Comparison of ENCODE assay signal across 1 cellular context in the genomic region with DNA sequence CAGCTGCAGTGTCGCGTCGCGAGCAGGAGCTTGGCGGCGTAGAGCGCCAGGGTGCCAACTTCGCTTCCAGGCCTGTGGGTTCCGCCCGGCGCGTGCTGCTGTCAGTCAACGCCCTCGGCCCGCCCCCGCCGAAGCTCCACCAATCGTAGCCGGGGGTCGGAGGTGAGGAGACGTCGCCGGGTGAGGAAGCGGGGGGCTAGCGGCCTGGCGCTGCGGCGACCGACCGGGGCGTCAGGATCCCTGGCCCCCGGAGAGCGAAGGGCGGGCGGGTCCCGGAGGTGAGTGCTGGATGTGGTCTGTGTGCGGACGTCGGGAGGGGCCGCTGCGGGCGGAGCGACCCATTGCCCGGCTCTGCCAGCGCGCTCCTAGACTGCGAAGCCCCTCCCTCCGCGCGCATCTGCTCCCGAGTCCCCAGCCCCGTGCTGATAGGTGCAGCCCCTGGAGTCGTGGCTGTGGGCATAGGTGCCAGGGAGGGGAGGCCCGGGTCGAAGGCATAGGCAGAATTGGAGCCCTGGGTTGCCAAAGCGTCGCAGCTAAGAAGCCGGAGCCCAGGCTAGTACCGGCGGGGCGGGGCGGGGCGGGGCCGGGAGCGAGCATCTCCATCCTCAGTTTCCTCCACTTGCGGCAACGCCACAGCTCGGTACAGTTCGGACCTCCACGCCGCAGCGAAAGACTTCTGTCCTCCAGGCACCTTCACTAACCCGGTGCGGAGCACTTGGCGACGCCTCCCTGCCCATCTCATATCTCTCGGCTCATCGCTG.
A peak's percentile ranks its signal among the peaks of the same experiment; 100 is the strongest.
TF ChIP-seq lines count a peak whose summit lies in the region.

A gene (plus strand): TSS at position 165 of the 761 bp plus-strand sequence. CDS start 6,386 bp downstream, outside the sequence.

TF ChIP-seq in HepG2, 621 proteins besides CTCF, POLR2A, EP300 and RAD21 (continued from another document and continues in another):
- TF ChIP-seq, protein P1, sequence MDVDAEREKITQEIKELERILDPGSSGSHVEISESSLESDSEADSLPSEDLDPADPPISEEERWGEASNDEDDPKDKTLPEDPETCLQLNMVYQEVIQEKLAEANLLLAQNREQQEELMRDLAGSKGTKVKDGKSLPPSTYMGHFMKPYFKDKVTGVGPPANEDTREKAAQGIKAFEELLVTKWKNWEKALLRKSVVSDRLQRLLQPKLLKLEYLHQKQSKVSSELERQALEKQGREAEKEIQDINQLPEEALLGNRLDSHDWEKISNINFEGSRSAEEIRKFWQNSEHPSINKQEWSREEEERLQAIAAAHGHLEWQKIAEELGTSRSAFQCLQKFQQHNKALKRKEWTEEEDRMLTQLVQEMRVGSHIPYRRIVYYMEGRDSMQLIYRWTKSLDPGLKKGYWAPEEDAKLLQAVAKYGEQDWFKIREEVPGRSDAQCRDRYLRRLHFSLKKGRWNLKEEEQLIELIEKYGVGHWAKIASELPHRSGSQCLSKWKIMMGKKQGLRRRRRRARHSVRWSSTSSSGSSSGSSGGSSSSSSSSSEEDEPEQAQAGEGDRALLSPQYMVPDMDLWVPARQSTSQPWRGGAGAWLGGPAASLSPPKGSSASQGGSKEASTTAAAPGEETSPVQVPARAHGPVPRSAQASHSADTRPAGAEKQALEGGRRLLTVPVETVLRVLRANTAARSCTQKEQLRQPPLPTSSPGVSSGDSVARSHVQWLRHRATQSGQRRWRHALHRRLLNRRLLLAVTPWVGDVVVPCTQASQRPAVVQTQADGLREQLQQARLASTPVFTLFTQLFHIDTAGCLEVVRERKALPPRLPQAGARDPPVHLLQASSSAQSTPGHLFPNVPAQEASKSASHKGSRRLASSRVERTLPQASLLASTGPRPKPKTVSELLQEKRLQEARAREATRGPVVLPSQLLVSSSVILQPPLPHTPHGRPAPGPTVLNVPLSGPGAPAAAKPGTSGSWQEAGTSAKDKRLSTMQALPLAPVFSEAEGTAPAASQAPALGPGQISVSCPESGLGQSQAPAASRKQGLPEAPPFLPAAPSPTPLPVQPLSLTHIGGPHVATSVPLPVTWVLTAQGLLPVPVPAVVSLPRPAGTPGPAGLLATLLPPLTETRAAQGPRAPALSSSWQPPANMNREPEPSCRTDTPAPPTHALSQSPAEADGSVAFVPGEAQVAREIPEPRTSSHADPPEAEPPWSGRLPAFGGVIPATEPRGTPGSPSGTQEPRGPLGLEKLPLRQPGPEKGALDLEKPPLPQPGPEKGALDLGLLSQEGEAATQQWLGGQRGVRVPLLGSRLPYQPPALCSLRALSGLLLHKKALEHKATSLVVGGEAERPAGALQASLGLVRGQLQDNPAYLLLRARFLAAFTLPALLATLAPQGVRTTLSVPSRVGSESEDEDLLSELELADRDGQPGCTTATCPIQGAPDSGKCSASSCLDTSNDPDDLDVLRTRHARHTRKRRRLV (CRISPR knock-in tag; IDR thresholded peaks at IDR 0.05) = no peak
- TF ChIP-seq PAF1 (CRISPR knock-in tag; IDR thresholded peaks at IDR 0.05) = no peak
- TF ChIP-seq, protein P2, sequence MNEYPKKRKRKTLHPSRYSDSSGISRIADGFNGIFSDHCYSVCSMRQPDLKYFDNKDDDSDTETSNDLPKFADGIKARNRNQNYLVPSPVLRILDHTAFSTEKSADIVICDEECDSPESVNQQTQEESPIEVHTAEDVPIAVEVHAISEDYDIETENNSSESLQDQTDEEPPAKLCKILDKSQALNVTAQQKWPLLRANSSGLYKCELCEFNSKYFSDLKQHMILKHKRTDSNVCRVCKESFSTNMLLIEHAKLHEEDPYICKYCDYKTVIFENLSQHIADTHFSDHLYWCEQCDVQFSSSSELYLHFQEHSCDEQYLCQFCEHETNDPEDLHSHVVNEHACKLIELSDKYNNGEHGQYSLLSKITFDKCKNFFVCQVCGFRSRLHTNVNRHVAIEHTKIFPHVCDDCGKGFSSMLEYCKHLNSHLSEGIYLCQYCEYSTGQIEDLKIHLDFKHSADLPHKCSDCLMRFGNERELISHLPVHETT (CRISPR knock-in tag; conservative IDR thresholded peaks at IDR 0.05) = no peak
- TF ChIP-seq GATAD2A (CRISPR knock-in tag; IDR thresholded peaks at IDR 0.05) = peak; percentile 47
- TF ChIP-seq ZBTB7B (CRISPR knock-in tag; IDR thresholded peaks at IDR 0.05) = peak; percentile 39; the same call in 1 of the 2 replicates
- peak; percentile 51; the same call in 1 of the 2 replicates for TF ChIP-seq MAZ (IDR thresholded peaks at IDR 0.05; ENCODE audit: borderline replicate concordance, low read depth, low read length)
- TF ChIP-seq MAZ (CRISPR knock-in tag; IDR thresholded peaks at IDR 0.05; ENCODE audit: low read depth) = peak; percentile 73; the same call in 1 of the 2 replicates
- TF ChIP-seq TP53 (CRISPR knock-in tag; conservative IDR thresholded peaks at IDR 0.05) = 0 out of 2 replicates have a peak, but pooled peaks have one; percentile 53
- TF ChIP-seq ZNF484 (CRISPR knock-in tag; IDR thresholded peaks at IDR 0.05; ENCODE audit: borderline replicate concordance, low read depth) = no peak
- peak; percentile 70; the same call in 1 of the 2 replicates for TF ChIP-seq SATB2 (CRISPR knock-in tag; IDR thresholded peaks at IDR 0.05)
- 0 out of 2 replicates have a peak, but pooled peaks have one; percentile 21 for TF ChIP-seq MEIS2 (CRISPR knock-in tag; IDR thresholded peaks at IDR 0.05)
- TF ChIP-seq, protein P3, sequence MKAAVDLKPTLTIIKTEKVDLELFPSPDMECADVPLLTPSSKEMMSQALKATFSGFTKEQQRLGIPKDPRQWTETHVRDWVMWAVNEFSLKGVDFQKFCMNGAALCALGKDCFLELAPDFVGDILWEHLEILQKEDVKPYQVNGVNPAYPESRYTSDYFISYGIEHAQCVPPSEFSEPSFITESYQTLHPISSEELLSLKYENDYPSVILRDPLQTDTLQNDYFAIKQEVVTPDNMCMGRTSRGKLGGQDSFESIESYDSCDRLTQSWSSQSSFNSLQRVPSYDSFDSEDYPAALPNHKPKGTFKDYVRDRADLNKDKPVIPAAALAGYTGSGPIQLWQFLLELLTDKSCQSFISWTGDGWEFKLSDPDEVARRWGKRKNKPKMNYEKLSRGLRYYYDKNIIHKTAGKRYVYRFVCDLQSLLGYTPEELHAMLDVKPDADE (CRISPR knock-in tag; IDR thresholded peaks at IDR 0.05) = peak; percentile 73; the same call in 1 of the 2 replicates
- TF ChIP-seq, protein P4, sequence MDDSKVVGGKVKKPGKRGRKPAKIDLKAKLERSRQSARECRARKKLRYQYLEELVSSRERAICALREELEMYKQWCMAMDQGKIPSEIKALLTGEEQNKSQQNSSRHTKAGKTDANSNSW (CRISPR knock-in tag; IDR thresholded peaks at IDR 0.05; ENCODE audit: borderline replicate concordance) = peak; percentile 28; the same call in 1 of the 2 replicates
- TF ChIP-seq TAF1 (CRISPR knock-in tag; IDR thresholded peaks at IDR 0.05) = peak; percentile 55
- TF ChIP-seq YY1 (IDR thresholded peaks at IDR 0.05; ENCODE audit: insufficient read depth, insufficient replicate concordance, low read depth, low read length) = peak; percentile 24
- peak; percentile 42 for TF ChIP-seq ISL2 (CRISPR knock-in tag; IDR thresholded peaks at IDR 0.05)
- TF ChIP-seq CHCHD3 (CRISPR knock-in tag; IDR thresholded peaks at IDR 0.05) = peak; percentile 89; the same call in 1 of the 2 replicates
- TF ChIP-seq, protein P5, sequence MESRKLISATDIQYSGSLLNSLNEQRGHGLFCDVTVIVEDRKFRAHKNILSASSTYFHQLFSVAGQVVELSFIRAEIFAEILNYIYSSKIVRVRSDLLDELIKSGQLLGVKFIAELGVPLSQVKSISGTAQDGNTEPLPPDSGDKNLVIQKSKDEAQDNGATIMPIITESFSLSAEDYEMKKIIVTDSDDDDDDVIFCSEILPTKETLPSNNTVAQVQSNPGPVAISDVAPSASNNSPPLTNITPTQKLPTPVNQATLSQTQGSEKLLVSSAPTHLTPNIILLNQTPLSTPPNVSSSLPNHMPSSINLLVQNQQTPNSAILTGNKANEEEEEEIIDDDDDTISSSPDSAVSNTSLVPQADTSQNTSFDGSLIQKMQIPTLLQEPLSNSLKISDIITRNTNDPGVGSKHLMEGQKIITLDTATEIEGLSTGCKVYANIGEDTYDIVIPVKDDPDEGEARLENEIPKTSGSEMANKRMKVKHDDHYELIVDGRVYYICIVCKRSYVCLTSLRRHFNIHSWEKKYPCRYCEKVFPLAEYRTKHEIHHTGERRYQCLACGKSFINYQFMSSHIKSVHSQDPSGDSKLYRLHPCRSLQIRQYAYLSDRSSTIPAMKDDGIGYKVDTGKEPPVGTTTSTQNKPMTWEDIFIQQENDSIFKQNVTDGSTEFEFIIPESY (CRISPR knock-in tag; IDR thresholded peaks at IDR 0.05) = no peak
- TF ChIP-seq, protein P6, sequence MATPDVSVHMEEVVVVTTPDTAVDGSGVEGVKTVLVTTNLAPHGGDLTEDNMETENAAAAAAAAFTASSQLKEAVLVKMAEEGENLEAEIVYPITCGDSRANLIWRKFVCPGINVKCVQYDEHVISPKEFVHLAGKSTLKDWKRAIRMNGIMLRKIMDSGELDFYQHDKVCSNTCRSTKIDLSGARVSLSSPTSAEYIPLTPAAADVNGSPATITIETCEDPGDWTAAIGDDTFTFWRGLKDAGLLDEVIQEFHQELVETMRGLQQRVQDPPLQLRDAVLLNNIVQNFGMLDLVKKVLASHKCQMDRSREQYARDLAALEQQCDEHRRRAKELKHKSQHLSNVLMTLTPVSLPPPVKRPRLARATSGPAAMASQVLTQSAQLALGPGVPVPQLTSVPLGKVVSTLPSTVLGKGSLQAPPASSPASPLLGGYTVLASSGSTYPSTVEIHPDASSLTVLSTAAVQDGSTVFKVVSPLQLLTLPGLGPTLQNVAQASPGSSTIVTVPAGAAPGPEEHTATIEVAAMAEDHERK (CRISPR knock-in tag; IDR thresholded peaks at IDR 0.05; ENCODE audit: low read depth) = no peak
- TF ChIP-seq, protein P7, sequence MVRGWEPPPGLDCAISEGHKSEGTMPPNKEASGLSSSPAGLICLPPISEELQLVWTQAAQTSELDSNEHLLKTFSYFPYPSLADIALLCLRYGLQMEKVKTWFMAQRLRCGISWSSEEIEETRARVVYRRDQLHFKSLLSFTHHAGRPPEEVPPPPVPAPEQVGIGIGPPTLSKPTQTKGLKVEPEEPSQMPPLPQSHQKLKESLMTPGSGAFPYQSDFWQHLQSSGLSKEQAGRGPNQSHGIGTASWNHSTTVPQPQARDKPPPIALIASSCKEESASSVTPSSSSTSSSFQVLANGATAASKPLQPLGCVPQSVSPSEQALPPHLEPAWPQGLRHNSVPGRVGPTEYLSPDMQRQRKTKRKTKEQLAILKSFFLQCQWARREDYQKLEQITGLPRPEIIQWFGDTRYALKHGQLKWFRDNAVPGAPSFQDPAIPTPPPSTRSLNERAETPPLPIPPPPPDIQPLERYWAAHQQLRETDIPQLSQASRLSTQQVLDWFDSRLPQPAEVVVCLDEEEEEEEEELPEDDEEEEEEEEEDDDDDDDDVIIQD (CRISPR knock-in tag; IDR thresholded peaks at IDR 0.05; ENCODE audit: low read depth) = no peak
- TF ChIP-seq SP2 (CRISPR knock-in tag; IDR thresholded peaks at IDR 0.05) = peak; percentile 93
- TF ChIP-seq, protein P8, sequence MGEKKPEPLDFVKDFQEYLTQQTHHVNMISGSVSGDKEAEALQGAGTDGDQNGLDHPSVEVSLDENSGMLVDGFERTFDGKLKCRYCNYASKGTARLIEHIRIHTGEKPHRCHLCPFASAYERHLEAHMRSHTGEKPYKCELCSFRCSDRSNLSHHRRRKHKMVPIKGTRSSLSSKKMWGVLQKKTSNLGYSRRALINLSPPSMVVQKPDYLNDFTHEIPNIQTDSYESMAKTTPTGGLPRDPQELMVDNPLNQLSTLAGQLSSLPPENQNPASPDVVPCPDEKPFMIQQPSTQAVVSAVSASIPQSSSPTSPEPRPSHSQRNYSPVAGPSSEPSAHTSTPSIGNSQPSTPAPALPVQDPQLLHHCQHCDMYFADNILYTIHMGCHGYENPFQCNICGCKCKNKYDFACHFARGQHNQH (CRISPR knock-in tag; IDR thresholded peaks at IDR 0.05) = 0 out of 2 replicates have a peak, but pooled peaks have one; percentile 45
- no peak for TF ChIP-seq ZNF121 (CRISPR knock-in tag; IDR thresholded peaks at IDR 0.05)
- TF ChIP-seq, protein P9, sequence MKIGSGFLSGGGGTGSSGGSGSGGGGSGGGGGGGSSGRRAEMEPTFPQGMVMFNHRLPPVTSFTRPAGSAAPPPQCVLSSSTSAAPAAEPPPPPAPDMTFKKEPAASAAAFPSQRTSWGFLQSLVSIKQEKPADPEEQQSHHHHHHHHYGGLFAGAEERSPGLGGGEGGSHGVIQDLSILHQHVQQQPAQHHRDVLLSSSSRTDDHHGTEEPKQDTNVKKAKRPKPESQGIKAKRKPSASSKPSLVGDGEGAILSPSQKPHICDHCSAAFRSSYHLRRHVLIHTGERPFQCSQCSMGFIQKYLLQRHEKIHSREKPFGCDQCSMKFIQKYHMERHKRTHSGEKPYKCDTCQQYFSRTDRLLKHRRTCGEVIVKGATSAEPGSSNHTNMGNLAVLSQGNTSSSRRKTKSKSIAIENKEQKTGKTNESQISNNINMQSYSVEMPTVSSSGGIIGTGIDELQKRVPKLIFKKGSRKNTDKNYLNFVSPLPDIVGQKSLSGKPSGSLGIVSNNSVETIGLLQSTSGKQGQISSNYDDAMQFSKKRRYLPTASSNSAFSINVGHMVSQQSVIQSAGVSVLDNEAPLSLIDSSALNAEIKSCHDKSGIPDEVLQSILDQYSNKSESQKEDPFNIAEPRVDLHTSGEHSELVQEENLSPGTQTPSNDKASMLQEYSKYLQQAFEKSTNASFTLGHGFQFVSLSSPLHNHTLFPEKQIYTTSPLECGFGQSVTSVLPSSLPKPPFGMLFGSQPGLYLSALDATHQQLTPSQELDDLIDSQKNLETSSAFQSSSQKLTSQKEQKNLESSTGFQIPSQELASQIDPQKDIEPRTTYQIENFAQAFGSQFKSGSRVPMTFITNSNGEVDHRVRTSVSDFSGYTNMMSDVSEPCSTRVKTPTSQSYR (CRISPR knock-in tag; IDR thresholded peaks at IDR 0.05; ENCODE audit: borderline replicate concordance) = no peak
- peak; percentile 79 for TF ChIP-seq HOXA5 (CRISPR knock-in tag; IDR thresholded peaks at IDR 0.05)
- no peak for TF ChIP-seq MBNL3 (CRISPR knock-in tag; conservative IDR thresholded peaks at IDR 0.05)
- TF ChIP-seq, protein P10, sequence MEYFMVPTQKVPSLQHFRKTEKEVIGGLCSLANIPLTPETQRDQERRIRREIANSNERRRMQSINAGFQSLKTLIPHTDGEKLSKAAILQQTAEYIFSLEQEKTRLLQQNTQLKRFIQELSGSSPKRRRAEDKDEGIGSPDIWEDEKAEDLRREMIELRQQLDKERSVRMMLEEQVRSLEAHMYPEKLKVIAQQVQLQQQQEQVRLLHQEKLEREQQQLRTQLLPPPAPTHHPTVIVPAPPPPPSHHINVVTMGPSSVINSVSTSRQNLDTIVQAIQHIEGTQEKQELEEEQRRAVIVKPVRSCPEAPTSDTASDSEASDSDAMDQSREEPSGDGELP (IDR thresholded peaks at IDR 0.05; ENCODE audit: borderline replicate concordance, low read depth) = no peak
- peak; percentile 63; the same call in 1 of the 2 replicates for TF ChIP-seq ZBTB38 (CRISPR knock-in tag; IDR thresholded peaks at IDR 0.05)
- no peak for TF ChIP-seq ADNP (CRISPR knock-in tag; IDR thresholded peaks at IDR 0.05)
- TF ChIP-seq STAT5B (CRISPR knock-in tag; IDR thresholded peaks at IDR 0.05) = no peak
- TF ChIP-seq ZNF24 (IDR thresholded peaks at IDR 0.05) = no peak
- peak; percentile 62; the same call in 1 of the 2 replicates for TF ChIP-seq KLF12 (CRISPR knock-in tag; IDR thresholded peaks at IDR 0.05; ENCODE audit: borderline replicate concordance)
- TF ChIP-seq, protein P11, sequence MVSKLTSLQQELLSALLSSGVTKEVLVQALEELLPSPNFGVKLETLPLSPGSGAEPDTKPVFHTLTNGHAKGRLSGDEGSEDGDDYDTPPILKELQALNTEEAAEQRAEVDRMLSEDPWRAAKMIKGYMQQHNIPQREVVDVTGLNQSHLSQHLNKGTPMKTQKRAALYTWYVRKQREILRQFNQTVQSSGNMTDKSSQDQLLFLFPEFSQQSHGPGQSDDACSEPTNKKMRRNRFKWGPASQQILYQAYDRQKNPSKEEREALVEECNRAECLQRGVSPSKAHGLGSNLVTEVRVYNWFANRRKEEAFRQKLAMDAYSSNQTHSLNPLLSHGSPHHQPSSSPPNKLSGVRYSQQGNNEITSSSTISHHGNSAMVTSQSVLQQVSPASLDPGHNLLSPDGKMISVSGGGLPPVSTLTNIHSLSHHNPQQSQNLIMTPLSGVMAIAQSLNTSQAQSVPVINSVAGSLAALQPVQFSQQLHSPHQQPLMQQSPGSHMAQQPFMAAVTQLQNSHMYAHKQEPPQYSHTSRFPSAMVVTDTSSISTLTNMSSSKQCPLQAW (CRISPR knock-in tag; IDR thresholded peaks at IDR 0.05) = peak; percentile 30; the same call in 1 of the 2 replicates
